8 cellular contexts compared by ENCODE assay signal in the genomic region with DNA sequence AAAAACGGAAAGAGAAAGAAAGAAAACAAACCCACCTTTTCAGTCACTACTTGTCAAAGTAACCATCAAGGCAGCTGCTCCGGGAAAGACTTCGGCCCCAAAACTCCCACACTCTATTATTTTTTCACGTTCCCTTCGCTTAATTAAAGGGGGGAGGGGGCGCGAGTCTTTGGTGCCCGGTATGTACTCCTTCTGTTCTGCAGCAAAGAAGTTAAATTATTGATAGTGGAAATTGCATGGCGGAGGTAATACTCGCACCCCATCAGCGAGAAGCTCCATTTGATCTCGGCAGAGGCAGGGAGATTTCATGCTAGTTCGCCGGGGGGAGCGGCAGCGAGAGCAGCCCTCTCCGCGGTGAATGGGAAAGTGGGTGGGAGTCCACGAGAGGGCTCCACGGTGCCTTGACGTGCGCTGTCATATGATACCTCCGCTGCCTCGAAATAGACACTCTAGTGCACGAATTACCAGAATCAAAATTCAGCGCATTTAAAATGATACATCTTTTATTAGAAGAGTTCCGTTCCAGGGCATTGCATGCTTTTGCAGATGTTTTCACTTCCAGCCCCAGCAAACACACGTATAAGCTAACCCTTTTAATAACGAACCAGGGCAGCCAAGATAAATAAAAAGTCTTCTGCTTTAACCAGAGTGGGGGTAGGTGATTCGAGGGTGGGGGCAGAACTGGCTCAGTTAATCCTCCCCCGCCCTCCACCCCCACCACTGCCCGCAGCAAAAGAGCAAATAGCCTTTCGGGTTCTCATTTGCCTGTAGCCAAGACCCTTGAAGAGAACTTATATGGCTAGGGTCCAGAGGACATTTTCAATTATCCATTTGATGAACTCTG. TPM values are rescaled to one million over a fixed set of nuclear protein-coding genes. Genes with fewer than 3 reads are reported as not detected.
DNase-seq lines count a peak whose midpoint lies in the region; ATAC-seq, FAIRE-seq and TF ChIP-seq lines count a peak whose summit lies in the region.

No MANE protein-coding gene starts in this region.

- peak overlapping the region; percentile 65 for H3K4me2 ChIP-seq in HepG2 (ENCODE audit: low read depth, low read length)

- peaks cover 0 to 5% (median 0%) of the 10 kb centered on the region in 5 donors for H3K9me3 Mint-ChIP-seq in CD8-positive, alpha-beta memory T cell

- in situ Hi-C loops in HepG2 (cut with HindIII; ENCODE audit: extremely low pct_ligation_motif_present, low pct_unique_long_range_greater_than_20kb) = no loop called here

- no peaks in the 10 kb centered on the region for H3K36me3 ChIP-seq in CD8-positive, alpha-beta memory T cell (ENCODE audit: insufficient read depth, low read length)
- H3K36me3 ChIP-seq in bronchial epithelial cell (ENCODE audit: control insufficient read depth, insufficient read depth, low read length) (no peaks in the 10 kb centered on the region), HepG2 (replicated peaks in 1 of 2; ENCODE audit: control insufficient read depth in 1 of 2, insufficient read depth in 2 of 2, low read length in 2 of 2) (no peaks in the 10 kb centered on the region), tibial artery (no peaks in the 10 kb centered on the region)

- intact Hi-C loops in HepG2 (cut with micrococcal nuclease; ENCODE audit: unreplicated experiment) = no loop called here
- intact Hi-C loops in tibial artery (cut with DNase I; ENCODE audit: low total_unique reads) = loop anchor here (2.0 kb wide), 1 partner anchor 17 kb away; no protein-coding TSS in a partner anchor

- no peak overlapping the region for H3K9ac ChIP-seq in HepG2 (ENCODE audit: insufficient read depth, low read depth, low read length)

- WGBS in HepG2 (ENCODE audit: low lambda C conversion rate) = 5% methylated on average over 29 of the region's 33 CpGs

- CTCF ChIA-PET in CD8-positive, alpha-beta memory T cell (lab: Charles Lee) = no interaction called here
- CTCF ChIA-PET in HepG2 (lab: Yijun Ruan, JAX; ENCODE audit: low intra/inter-chr PET ratio, low total read pairs) = interaction anchor here (1.3 kb wide), 1 partner anchor 1632 kb away, joined by 3 read pairs; no protein-coding TSS in a partner anchor

- FAIRE-seq in bronchial epithelial cell (lab: Jason Lieb, UNC) (no peak), HepG2 (lab: Jason Lieb, UNC) (no peak)

- H3K36me3 Mint-ChIP-seq in CD8-positive, alpha-beta memory T cell = no peaks in the 10 kb centered on the region

- peak; percentile 19 for TF ChIP-seq CTCF in bronchial epithelial cell (IDR thresholded peaks at IDR 0.05; ENCODE audit: insufficient read depth, low read length, severe bottlenecking)
- peak; percentile 37 for TF ChIP-seq CTCF in HepG2 (CRISPR knock-in tag; IDR thresholded peaks at IDR 0.05)
- TF ChIP-seq CTCF in tibial artery (IDR thresholded peaks at IDR 0.05) = peak in 1 of 2 experiments; percentile 22

- BruUV-seq in HepG2 (replicated peaks; lab: Mats Ljungman, UMichigan) = no TSS peak

- no peaks in the 10 kb centered on the region for H3K79me2 ChIP-seq in HepG2 (ENCODE audit: insufficient read depth, low read length)

- peaks cover 21% of the 10 kb centered on the region for H3K27me3 ChIP-seq in CD8-positive, alpha-beta memory T cell (ENCODE audit: insufficient read depth, low read length, poor library complexity, severe bottlenecking)
- peaks cover 12% of the 10 kb centered on the region for H3K27me3 ChIP-seq in bronchial epithelial cell (ENCODE audit: control insufficient read depth, insufficient read depth, low read length)
- H3K27me3 ChIP-seq in HepG2 (ENCODE audit: control insufficient read depth in 1 of 2, insufficient read depth in 2 of 2, low read length in 2 of 2) = peaks cover 0 to 36% of the 10 kb centered on the region in 2 experiments; a peak in 3 of 5 replicates
- peaks cover 0 to 5% of the 10 kb centered on the region in 2 donors for H3K27me3 ChIP-seq in tibial artery

- ATAC-seq in GM19324 (IDR thresholded peaks at IDR 0.05; ENCODE audit: low FRiP score, unreplicated experiment) (peak; percentile 37), HepG2 (no peak), GM18505 (IDR thresholded peaks at IDR 0.05; ENCODE audit: unreplicated experiment) (no peak)

- H3K27ac Mint-ChIP-seq in CD8-positive, alpha-beta memory T cell = peak overlapping the region in 2 of 8 donors; percentile 23 to 48

- TF ChIP-seq EP300 in HepG2 (IDR thresholded peaks at IDR 0.05; ENCODE audit: low read depth in 2 of 2, low read length in 2 of 2) (no peak), HepG2 (CRISPR knock-in tag; IDR thresholded peaks at IDR 0.05; ENCODE audit: borderline replicate concordance) (no peak)

- POLR2A ChIA-PET in CD8-positive, alpha-beta memory T cell (lab: Charles Lee) = no interaction called here
- POLR2A ChIA-PET in HepG2 (lab: Yijun Ruan, JAX) = no interaction called here

- H3K27me3 Mint-ChIP-seq in CD8-positive, alpha-beta memory T cell = peaks cover 43 to 82% of the 10 kb centered on the region in 2 donors

- no peak overlapping the region for H2AFZ ChIP-seq in HepG2 (ENCODE audit: low read length)

- peak overlapping the region; percentile 9 to 85 (median 81) for H3K4me3 Mint-ChIP-seq in CD8-positive, alpha-beta memory T cell

- peak overlapping the region; percentile 21 for H3K4me3 ChIP-seq in CD8-positive, alpha-beta memory T cell (ENCODE audit: low read length)
- H3K4me3 ChIP-seq in bronchial epithelial cell (ENCODE audit: low read depth, low read length) = peak overlapping the region; percentile 51
- H3K4me3 ChIP-seq in HepG2 (replicated peaks in 1 of 3; ENCODE audit: insufficient read depth in 1 of 3, low read depth in 2 of 3, low read length in 3 of 3) = peak overlapping the region; percentile 23 to 51 (median 40); a peak in 4 of 6 replicates
- peak overlapping the region; percentile 58 to 73 for H3K4me3 ChIP-seq in tibial artery

- H3K4me1 ChIP-seq in CD8-positive, alpha-beta memory T cell (ENCODE audit: insufficient read depth, low read length) = peaks cover 12% of the 10 kb centered on the region
- H3K4me1 ChIP-seq in HepG2 (ENCODE audit: insufficient read depth, low read length) (peaks cover 29% of the 10 kb centered on the region), tibial artery (peaks cover 0 to 47% (median 17%) of the 10 kb centered on the region in 4 donors)

- H3K9me3 ChIP-seq in CD8-positive, alpha-beta memory T cell (ENCODE audit: low read length) = no peaks in the 10 kb centered on the region
- H3K9me3 ChIP-seq in HepG2 (ENCODE audit: low read length) (no peaks in the 10 kb centered on the region), tibial artery (no peaks in the 10 kb centered on the region)

- peaks cover 21 to 32% (median 26%) of the 10 kb centered on the region in 3 donors for H3K4me1 Mint-ChIP-seq in CD8-positive, alpha-beta memory T cell

- TF ChIP-seq RAD21 in HepG2 (CRISPR knock-in tag; IDR thresholded peaks at IDR 0.05) = no peak

- no peak for DNase-seq in CD8-positive, alpha-beta memory T cell
- DNase-seq in NCI-H524 treated with DMSO at 0.1 percent for 48 hours (lab: John Stamatoyannopoulos, UW) (peak; percentile 44), bronchial epithelial cell (ENCODE audit: low read depth) (no peak), HepG2 (ENCODE audit: low spot score) (no peak), tibial artery (peak in 1 of 2 donors; percentile 76), NCI-H2227 treated with DMSO at 0.1 percent for 48 hours (lab: John Stamatoyannopoulos, UW) (no peak)

- no peak overlapping the region for H3K27ac ChIP-seq in CD8-positive, alpha-beta memory T cell (ENCODE audit: low read depth, low read length)
- no peak overlapping the region for H3K27ac ChIP-seq in HepG2 (ENCODE audit: extremely low read length, insufficient read depth, low read length)
- H3K27ac ChIP-seq in tibial artery = peak overlapping the region; percentile 10 to 61

- TF ChIP-seq POLR2A in HepG2 (IDR thresholded peaks at IDR 0.05; ENCODE audit: insufficient read depth in 1 of 2, low read depth in 2 of 2, low read length in 2 of 2) = no peak
- no peak for TF ChIP-seq POLR2A in GM18505 (IDR thresholded peaks at IDR 0.05; ENCODE audit: borderline replicate concordance, extremely low read depth, insufficient read depth, insufficient read length)

- H4K20me1 ChIP-seq in HepG2 (ENCODE audit: insufficient read depth, low read length) = no peaks in the 10 kb centered on the region

TF ChIP-seq in HepG2, 621 proteins besides CTCF, POLR2A, EP300 and RAD21 (continues in another document):
- TF ChIP-seq NFRKB (IDR thresholded peaks at IDR 0.05) = no peak

RNA-seq across cellular contexts. Expression of gene BDNF, which starts 1.2 kb away (rescaled TPM):
- total RNA-seq in CD8-positive, alpha-beta memory T cell = not detected
- polyA plus RNA-seq in CD8-positive, alpha-beta memory T cell = not detected
- total RNA-seq in bronchial epithelial cell = 0.79 and 1.7 TPM in 2 replicates
- total RNA-seq in HepG2 (2016; rRNA removed; fragmentation: Illumina TruSeq; extraction: Trizol) = 0.02 TPM in 1 of 2 replicates, not detected in the other
- not detected in 2 replicates for total RNA-seq in HepG2 (2016; cell fraction: cytosol; rRNA removed; fragmentation: Illumina TruSeq; extraction: Trizol; ENCODE audit: low read depth)
- total RNA-seq in HepG2 (2016; cell fraction: insoluble cytoplasmic fraction; rRNA removed; fragmentation: Illumina TruSeq; extraction: Trizol) = not detected in 2 replicates
- not detected in 2 replicates for total RNA-seq in HepG2 (2016; cell fraction: membrane; rRNA removed; fragmentation: Illumina TruSeq; extraction: Trizol)
- not detected in 2 replicates for total RNA-seq in HepG2 (2016; cell fraction: nucleus; rRNA removed; fragmentation: Illumina TruSeq; extraction: Trizol)
- polyA plus RNA-seq in HepG2 (2011; rRNA removed) = not detected in 2 replicates
- not detected in 2 replicates for polyA plus RNA-seq in HepG2 (2011; cell fraction: cytosol; rRNA removed)
- not detected in 2 replicates for polyA plus RNA-seq in HepG2 (2011; cell fraction: nucleus; rRNA removed)
- polyA plus RNA-seq in HepG2 (2012) = not detected in 2 replicates
- polyA plus RNA-seq in HepG2 (2016; cell fraction: cytosol; fragmentation: Illumina TruSeq; extraction: Trizol; ENCODE audit: low read depth) = not detected in 2 replicates
- not detected in 2 replicates for polyA plus RNA-seq in HepG2 (2016; cell fraction: insoluble cytoplasmic fraction; fragmentation: Illumina TruSeq; extraction: Trizol; ENCODE audit: low read depth)
- polyA plus RNA-seq in HepG2 (2016; cell fraction: membrane; fragmentation: Illumina TruSeq; extraction: Trizol; ENCODE audit: low read depth) = not detected in 2 replicates
- polyA plus RNA-seq in HepG2 (2016; cell fraction: nucleus; fragmentation: Illumina TruSeq; extraction: Trizol; ENCODE audit: insufficient read depth, low read depth) = not detected in 2 replicates
- polyA minus RNA-seq in HepG2 (2011; rRNA and poly(A)+ RNA removed; ENCODE audit: low replicate concordance) = 0.75 TPM in 1 of 2 replicates, not detected in the other
- not detected in 2 replicates for polyA minus RNA-seq in HepG2 (2011; cell fraction: cytosol; rRNA and poly(A)+ RNA removed)
- polyA minus RNA-seq in HepG2 (2011; cell fraction: nucleus; rRNA and poly(A)+ RNA removed) = not detected in 2 replicates

Comparison
In these comparisons a context has a peak if more than half of its experiments do, and no peak if none do; other contexts are left out.
1. H3K27ac ChIP-seq: peak in tibial artery (2 of 2); none in CD8-positive, alpha-beta memory T cell (single experiment) and HepG2 (single experiment).
2. Peak in every context shown above with its lines, with median percentiles within 50 percentile points of each other: H3K4me3 ChIP-seq.